In genomic region chr6:43477235-43478007, GRCh38 we compare ENCODE assay signal across 8 cellular contexts. TPM values are rescaled to one million over a fixed set of nuclear protein-coding genes. Genes with fewer than 3 reads are reported as not detected.
A peak's percentile ranks its signal among the peaks of the same experiment; 100 is the strongest.
DNase-seq lines count a peak whose midpoint lies in the region; ATAC-seq and TF ChIP-seq lines count a peak whose summit lies in the region.

TSS of gene TJAP1 (plus strand) at chr6:43477570. CDS start at chr6:43499002, 21,432 bp downstream.

- TF ChIP-seq CTCF in CD14-positive monocyte (IDR thresholded peaks at IDR 0.05), result no peak

- peak within 1 kb of the TSS; percentile 92 to 99 (median 97) for H3K27ac Mint-ChIP-seq in CD14-positive monocyte
- peak within 1 kb of the TSS; percentile 89 for H3K27ac Mint-ChIP-seq in activated CD8-positive, alpha-beta memory T cell treated with anti-CD3 and anti-CD28 coated beads, Interleukin-2, amount 10 ng/mL, durations not matched to agents 7 days and 5 days

- no peak within 1 kb of the TSS for H2BK120ac ChIP-seq in mesendoderm (ENCODE audit: low read depth, low read length)

- H3K4me3 Mint-ChIP-seq in CD14-positive monocyte, result peak within 1 kb of the TSS; percentile 88 to 93
- peak within 1 kb of the TSS; percentile 90 for H3K4me3 Mint-ChIP-seq in activated CD8-positive, alpha-beta memory T cell treated with anti-CD3 and anti-CD28 coated beads, Interleukin-2, amount 10 ng/mL, durations not matched to agents 7 days and 5 days

- no peak within 1 kb of the TSS for H2AK5ac ChIP-seq in mesendoderm (ENCODE audit: low read length)

- H3K79me1 ChIP-seq in mesendoderm (ENCODE audit: low read length), result peaks cover 18% of the 10 kb centered on the region

- peak within 1 kb of the TSS; percentile 91 for H4K8ac ChIP-seq in mesendoderm (ENCODE audit: low read depth, low read length)

- H3K9me3 Mint-ChIP-seq in CD14-positive monocyte, result no peaks in the 10 kb centered on the region
- no peaks in the 10 kb centered on the region for H3K9me3 Mint-ChIP-seq in activated CD8-positive, alpha-beta memory T cell treated with anti-CD3 and anti-CD28 coated beads, Interleukin-2, amount 10 ng/mL, durations not matched to agents 7 days and 5 days (ENCODE audit: low read depth)

- intact Hi-C loops in CD14-positive monocyte (cut with micrococcal nuclease), result no loop called here

- no peak within 1 kb of the TSS for H2BK15ac ChIP-seq in mesendoderm (replicated peaks; ENCODE audit: low read depth)

- no peaks in the 10 kb centered on the region for H3K9me3 ChIP-seq in endocrine pancreas (ENCODE audit: control insufficient read depth, low read length)

- no peak within 1 kb of the TSS for H3K23ac ChIP-seq in mesendoderm (ENCODE audit: low read length)

- peaks cover 25% of the 10 kb centered on the region for H3K4me1 Mint-ChIP-seq in CD14-positive monocyte
- H3K4me1 Mint-ChIP-seq in activated CD8-positive, alpha-beta memory T cell treated with anti-CD3 and anti-CD28 coated beads, Interleukin-2, amount 10 ng/mL, durations not matched to agents 7 days and 5 days, result peaks cover 45% of the 10 kb centered on the region

- H3K9ac ChIP-seq in endocrine pancreas (ENCODE audit: control insufficient read depth, insufficient read depth, low read length), result peak within 1 kb of the TSS; percentile 92
- H3K9ac ChIP-seq in mesendoderm (ENCODE audit: low read length), result peak within 1 kb of the TSS; percentile 79

- H4K5ac ChIP-seq in mesendoderm (ENCODE audit: low read length), result no peak within 1 kb of the TSS

- H3K27me3 Mint-ChIP-seq in CD14-positive monocyte (ENCODE audit: low read depth in 3 of 3), result peaks cover 0 to 2% (median 1%) of the 10 kb centered on the region in 3 donors
- peaks cover 2% of the 10 kb centered on the region for H3K27me3 Mint-ChIP-seq in activated CD8-positive, alpha-beta memory T cell treated with anti-CD3 and anti-CD28 coated beads, Interleukin-2, amount 10 ng/mL, durations not matched to agents 7 days and 5 days

- H3K27me3 ChIP-seq in endocrine pancreas (ENCODE audit: control insufficient read depth, insufficient read depth, low read length), result no peaks in the 10 kb centered on the region
- H3K27me3 ChIP-seq in mesendoderm (ENCODE audit: insufficient read depth, low read length, poor library complexity), result no peaks in the 10 kb centered on the region

- no peaks in the 10 kb centered on the region for H3K36me3 ChIP-seq in endocrine pancreas (ENCODE audit: control insufficient read depth, insufficient read depth, low read length)
- H3K36me3 ChIP-seq in mesendoderm (ENCODE audit: control insufficient read depth, insufficient read depth, low read length), result no peaks in the 10 kb centered on the region

- H3K18ac ChIP-seq in mesendoderm (ENCODE audit: low read length), result peak within 1 kb of the TSS; percentile 97

- H3K4ac ChIP-seq in mesendoderm (ENCODE audit: low read depth, low read length), result peak within 1 kb of the TSS; percentile 97

- peaks cover 9 to 13% of the 10 kb centered on the region in 2 donors for H3K36me3 Mint-ChIP-seq in CD14-positive monocyte
- H3K36me3 Mint-ChIP-seq in activated CD8-positive, alpha-beta memory T cell treated with anti-CD3 and anti-CD28 coated beads, Interleukin-2, amount 10 ng/mL, durations not matched to agents 7 days and 5 days, result peaks cover 3% of the 10 kb centered on the region

- peak within 1 kb of the TSS; percentile 95 for H3K56ac ChIP-seq in mesendoderm (ENCODE audit: low read length)

- peak within 1 kb of the TSS; percentile 75 for H3K4me3 ChIP-seq in endocrine pancreas (ENCODE audit: control insufficient read depth, insufficient read depth, low read length)
- peak within 1 kb of the TSS; percentile 83 for H3K4me3 ChIP-seq in mesendoderm (ENCODE audit: low read length)

- CTCF ChIA-PET in activated CD8-positive, alpha-beta memory T cell treated with anti-CD3 and anti-CD28 coated beads, Interleukin-2, amount 10 ng/mL, durations not matched to agents 7 days and 5 days (lab: Charles Lee), result interaction anchor here (4.3 kb wide), 1 partner anchor 29 kb away, joined by 20 read pairs; no protein-coding TSS in a partner anchor

- peak; percentile 97 for ATAC-seq in GM19397 (IDR thresholded peaks at IDR 0.05; ENCODE audit: unreplicated experiment)
- ATAC-seq in activated CD8-positive, alpha-beta memory T cell treated with anti-CD3 and anti-CD28 coated beads, Interleukin-2, amount 10 ng/mL, durations not matched to agents 7 days and 5 days, result peak; percentile 100

- H2BK5ac ChIP-seq in mesendoderm (ENCODE audit: low read length), result no peak within 1 kb of the TSS

- DNase-seq in CD14-positive monocyte (ENCODE audit: low spot score) (peak; percentile 87), HT1080 (ENCODE audit: low read depth) (peak; percentile 62), NOMO-1 treated with dmso at 0.1 percent for 144 hours (lab: John Stamatoyannopoulos, UW; ENCODE audit: unreplicated experiment) (peak; percentile 69), mesendoderm (peak; percentile 93)
- peak; percentile 97 for DNase-seq in activated CD8-positive, alpha-beta memory T cell treated with anti-CD3 and anti-CD28 coated beads, Interleukin-2, amount 10 ng/mL, durations not matched to agents 7 days and 5 days
- peak; percentile 93 for DNase-seq in stimulated activated CD8-positive, alpha-beta memory T cell treated with anti-CD3 and anti-CD28 coated beads, Interleukin-12 subunit alpha, Interleukin-12 subunit beta, amount 100 ng/mL, for 4 hours (ENCODE audit: low read depth)

- H3K4me1 ChIP-seq in endocrine pancreas (ENCODE audit: control insufficient read depth, insufficient read depth, low read length) (peaks cover 10% of the 10 kb centered on the region), mesendoderm (ENCODE audit: control insufficient read depth, low read depth, low read length) (peaks cover 9% of the 10 kb centered on the region)

- H3K27ac ChIP-seq in mesendoderm (ENCODE audit: low read depth, low read length), result no peak within 1 kb of the TSS

- no CpG with 5 or more reads among the region's 34 CpGs for WGBS in mesendoderm (ENCODE audit: extremely low coverage, insufficient coverage, low lambda C conversion rate)

- peaks cover 20% of the 10 kb centered on the region for H3K79me2 ChIP-seq in mesendoderm (ENCODE audit: control insufficient read depth, insufficient read depth, low read length)

- peak within 1 kb of the TSS; percentile 96 for H3K4me2 ChIP-seq in mesendoderm (ENCODE audit: low read length)

RNA-seq across cellular contexts. Expression of gene TJAP1, which starts in this region (rescaled TPM):
- polyA plus RNA-seq in CD14-positive monocyte, result 1 to 10 TPM; 3.2 TPM
- 19.4 and 21.3 TPM in 2 replicates for total RNA-seq in HT1080 (2014; rRNA removed; shearing (Covaris generic))
- 24.2 and 31.2 TPM in 2 replicates for polyA plus RNA-seq in HT1080 (2015; cell fraction: cytosol; rRNA removed)
- polyA plus RNA-seq in HT1080 (2015; cell fraction: nucleus; rRNA removed), result 63.4 and 64.7 TPM in 2 replicates
- 10 to 100 TPM; 41.1 to 41.8 TPM for total RNA-seq in activated CD8-positive, alpha-beta memory T cell treated with anti-CD3 and anti-CD28 coated beads, Interleukin-2, amount 10 ng/mL, durations not matched to agents 7 days and 5 days
- 28.1 TPM for polyA plus RNA-seq in mesendoderm (2013, experiment 1 of 2)
- polyA plus RNA-seq in mesendoderm (2013, experiment 2 of 2), result 25.9 TPM
